In genomic region chr1:28573564-28573963, GRCh38 we compare ENCODE assay signal across 23 cellular contexts. TPM values are rescaled to one million over a fixed set of nuclear protein-coding genes. Genes with fewer than 3 reads are reported as not detected.
A peak's percentile ranks its signal among the peaks of the same experiment; 100 is the strongest.
DNase-seq lines count a peak whose midpoint lies in the region; ATAC-seq and TF ChIP-seq lines count a peak whose summit lies in the region.
"Had no signal": no experiment of that assay in that cellular context is flagged by ENCODE, and none has a peak within 500 bp of the region (broad histone marks: within the 10 kb centered on the region; RNA-seq: fewer than 3 reads in every experiment).

No MANE protein-coding gene starts in this region.

- H3K9me3 ChIP-seq in HEK293 (ENCODE audit: control insufficient read depth, insufficient read depth, low read depth, low read length) (no peaks in the 10 kb centered on the region), RWPE2 (ENCODE audit: severe bottlenecking) (no peaks in the 10 kb centered on the region)
- H3K9me3 ChIP-seq: BLaER1 treated with 17β-estradiol and CSF1 and Interleukin-3, amounts not matched to agents 10 nM and 100 nM; Caco-2 had no signal

- no peak for DNase-seq in RWPE2 (ENCODE audit: low spot score)
- DNase-seq in epithelial cell of prostate (ENCODE audit: low read depth, low spot score): no peak
- DNase-seq in glutamatergic neuron: no peak
- DNase-seq in activated CD4-positive, CD25-positive, alpha-beta regulatory T cell treated with anti-CD3 and anti-CD28 coated beads, Interleukin-2, amount 50 U/mL, for 72 hours: no peak
- no peak for DNase-seq in NCI-H1105 (lab: John Stamatoyannopoulos, UW)
- DNase-seq: 8988T; AML-193; Caco-2; Calu3; CD4-positive, alpha-beta T cell; CD8-positive, alpha-beta T cell; DMS 273 treated with DMSO at 0.1 percent for 48 hours; DMS153; DMS53; DMS79; DND-41; GDM1 had no signal

- no peaks in the 10 kb centered on the region for H3K27me3 ChIP-seq in RWPE2 (ENCODE audit: insufficient read depth, poor library complexity, severe bottlenecking)
- H3K27me3 ChIP-seq: BLaER1 treated with 17β-estradiol and CSF1 and Interleukin-3, amounts not matched to agents 10 nM and 100 nM had no signal

- H3K4me1 Mint-ChIP-seq in glutamatergic neuron (ENCODE audit: low read depth, unreplicated experiment): peaks cover 2% of the 10 kb centered on the region

- no peak overlapping the region for H3K27ac Mint-ChIP-seq in glutamatergic neuron (ENCODE audit: unreplicated experiment)
- H3K27ac Mint-ChIP-seq: B cell; CD4-positive, alpha-beta T cell; CD8-positive, alpha-beta T cell had no signal

- CTCF ChIA-PET in HEK293 (lab: Yijun Ruan, JAX): no interaction called here

- H3K9me3 Mint-ChIP-seq in glutamatergic neuron (ENCODE audit: unreplicated experiment): no peaks in the 10 kb centered on the region
- H3K9me3 Mint-ChIP-seq: CD4-positive, alpha-beta T cell; CD8-positive, alpha-beta T cell had no signal

- no peak for ATAC-seq in RWPE2 (ENCODE audit: low read depth)
- ATAC-seq: CD8-positive, alpha-beta T cell; GM12878 had no signal

- peaks cover 42 to 67% of the 10 kb centered on the region in 2 experiments for H3K36me3 ChIP-seq in HEK293 (ENCODE audit: control insufficient read depth in 2 of 2, insufficient read depth in 1 of 2, low read length in 2 of 2)
- peaks cover 73% of the 10 kb centered on the region for H3K36me3 ChIP-seq in RWPE2 (ENCODE audit: low read depth)

- TF ChIP-seq CTCF in HEK293 (tag by site-specific recombination; IDR thresholded peaks at IDR 0.05) (no peak), RWPE2 (IDR thresholded peaks at IDR 0.05; ENCODE audit: poor library complexity, severe bottlenecking) (no peak), glutamatergic neuron (IDR thresholded peaks at IDR 0.05; ENCODE audit: partially characterized antibody, unreplicated experiment) (no peak)

- H3K36me3 Mint-ChIP-seq in glutamatergic neuron (ENCODE audit: unreplicated experiment): no peaks in the 10 kb centered on the region

- no peak overlapping the region for H3K4me3 Mint-ChIP-seq in glutamatergic neuron (ENCODE audit: unreplicated experiment)
- H3K4me3 Mint-ChIP-seq: B cell; CD4-positive, alpha-beta T cell; CD8-positive, alpha-beta T cell had no signal

- POLR2A ChIA-PET in HEK293 (lab: Yijun Ruan, JAX): interaction anchor here (0.7 kb wide), 1 partner anchor 603 kb away, joined by 5 read pairs; no protein-coding TSS in a partner anchor

- no peak overlapping the region for H3K27ac ChIP-seq in HEK293 (ENCODE audit: extremely low read depth, low read depth, low read length)
- peak overlapping the region; percentile 70 for H3K27ac ChIP-seq in RWPE2 (ENCODE audit: poor library complexity, severe bottlenecking)
- peak overlapping the region; percentile 34 for H3K27ac ChIP-seq in epithelial cell of prostate
- H3K27ac ChIP-seq: BLaER1 treated with 17β-estradiol and CSF1 and Interleukin-3, amounts not matched to agents 10 nM and 100 nM; C4-2B had no signal

- H3K4me3 ChIP-seq in HEK293 (ENCODE audit: low read depth, low read length): no peak overlapping the region
- no peak overlapping the region for H3K4me3 ChIP-seq in RWPE2 (ENCODE audit: severe bottlenecking)
- H3K4me3 ChIP-seq: BLaER1 treated with 17β-estradiol and CSF1 and Interleukin-3, amounts not matched to agents 10 nM and 100 nM; GM12878 had no signal

- H3K27me3 Mint-ChIP-seq in glutamatergic neuron (ENCODE audit: unreplicated experiment): no peaks in the 10 kb centered on the region
- H3K27me3 Mint-ChIP-seq: B cell; CD4-positive, alpha-beta T cell had no signal

- H3K4me1 ChIP-seq in HEK293 (ENCODE audit: control insufficient read depth, insufficient read depth, low read length) (no peaks in the 10 kb centered on the region), RWPE2 (ENCODE audit: insufficient read depth, poor library complexity, severe bottlenecking) (peaks cover 15% of the 10 kb centered on the region)
- H3K4me1 ChIP-seq: Caco-2 had no signal

TF ChIP-seq in HEK293, 187 proteins besides CTCF, POLR2A, EP300 and RAD21:
- no peak for TF ChIP-seq ZNF174 (tag by site-specific recombination; IDR thresholded peaks at IDR 0.05)
- no peak for TF ChIP-seq ZBTB20 (tag by site-specific recombination; IDR thresholded peaks at IDR 0.05)
- no peak for TF ChIP-seq PRDM4 (tag by site-specific recombination; IDR thresholded peaks at IDR 0.05)
- peak; percentile 59; the same call in 1 of the 2 replicates for TF ChIP-seq ZNF121 (tag by site-specific recombination; IDR thresholded peaks at IDR 0.05)

RNA-seq across cellular contexts. Expression of gene RAB42, which starts 18.5 kb away (rescaled TPM):
- total RNA-seq in glutamatergic neuron (ENCODE audit: unreplicated experiment): 0.69 TPM
- total RNA-seq: B cell; CD4-positive, alpha-beta T cell; CD8-positive, alpha-beta T cell; G401 had no signal

RNA-seq across cellular contexts. Expression of gene TRNAU1AP, which starts 20.7 kb away (rescaled TPM):
- total RNA-seq in glutamatergic neuron (ENCODE audit: unreplicated experiment): 39.8 TPM
